6 cellular contexts compared by ENCODE assay signal in the genomic region with DNA sequence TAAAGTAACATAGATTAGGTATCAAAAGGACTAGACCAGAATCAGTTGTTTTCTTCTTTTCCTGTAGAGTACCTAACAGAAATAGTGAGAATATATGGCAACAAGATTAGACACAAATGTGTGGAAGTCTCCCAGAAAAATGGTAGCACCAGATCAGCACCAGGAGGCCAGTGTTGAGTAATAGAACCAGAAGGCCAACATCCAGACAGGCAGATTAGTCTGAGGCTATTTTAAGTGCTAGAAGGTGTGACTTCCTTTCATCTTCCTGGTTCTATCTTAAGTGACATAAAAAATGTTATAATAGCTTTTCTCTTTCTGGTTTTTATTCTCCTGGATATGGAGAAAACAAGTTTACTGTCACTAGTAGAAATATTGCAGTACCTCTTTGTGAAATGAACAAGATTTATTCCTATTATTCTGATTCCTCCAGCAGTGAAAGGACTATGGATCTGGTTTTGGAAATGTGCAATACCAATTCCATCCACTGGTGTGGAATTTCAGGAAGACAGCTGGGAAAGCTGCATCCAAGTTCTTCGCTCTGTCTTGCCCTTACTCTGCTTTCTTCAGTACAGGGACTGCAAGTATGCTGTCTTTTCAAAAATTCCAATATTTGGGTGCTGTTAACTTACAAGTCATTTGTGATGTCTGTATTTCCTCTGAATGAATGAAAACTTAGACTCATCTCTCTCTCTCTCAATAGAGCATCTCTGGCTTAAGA. TPM values are rescaled to one million over a fixed set of nuclear protein-coding genes. Genes with fewer than 3 reads are reported as not detected.
A peak's percentile ranks its signal among the peaks of the same experiment; 100 is the strongest.
DNase-seq lines count a peak whose midpoint lies in the region; ATAC-seq lines count a peak whose summit lies in the region.

No MANE protein-coding gene starts in this region.

- no peak for ATAC-seq in naive thymus-derived CD8-positive, alpha-beta T cell
- ATAC-seq in GM18909 (IDR thresholded peaks at IDR 0.05; ENCODE audit: poor library complexity, unreplicated experiment): no peak
- ATAC-seq in GM21825 (IDR thresholded peaks at IDR 0.05; ENCODE audit: unreplicated experiment): no peak
- ATAC-seq in GM21786 (IDR thresholded peaks at IDR 0.05; ENCODE audit: unreplicated experiment): no peak

- peaks cover 0 to 4% (median 0%) of the 10 kb centered on the region in 4 donors for H3K4me1 Mint-ChIP-seq in naive thymus-derived CD8-positive, alpha-beta T cell

- no peak overlapping the region for H3K4me3 Mint-ChIP-seq in naive thymus-derived CD8-positive, alpha-beta T cell

- 100% methylated on average over 1 of the region's 1 CpG for WGBS in GM23248 (ENCODE audit: low coverage in 1 of 2, low lambda C conversion rate in 2 of 2, missing lambda C conversion rate in 2 of 2), 2 experiments

- H3K4me3 ChIP-seq in GM23248 (no peak overlapping the region), adipocyte (ENCODE audit: low read length) (no peak overlapping the region)

- no peaks in the 10 kb centered on the region for H3K9me2 ChIP-seq in GM23248 (ENCODE audit: insufficient read depth)

- no peaks in the 10 kb centered on the region for H3K79me2 ChIP-seq in GM23248 (ENCODE audit: insufficient read depth)

- peaks cover 0 to 54% (median 4%) of the 10 kb centered on the region in 3 donors for H3K36me3 Mint-ChIP-seq in naive thymus-derived CD8-positive, alpha-beta T cell

- no peak overlapping the region for H2AFZ ChIP-seq in GM23248

- H3K9me3 ChIP-seq in GM23248 (ENCODE audit: low read depth) (no peaks in the 10 kb centered on the region), adipocyte (ENCODE audit: control insufficient read depth, low read length) (no peaks in the 10 kb centered on the region)

- H3K36me3 ChIP-seq in GM23248 (ENCODE audit: low read depth) (peaks cover 49% of the 10 kb centered on the region), adipocyte (ENCODE audit: control insufficient read depth, insufficient read depth, low read length, severe bottlenecking) (peaks cover 65% of the 10 kb centered on the region)

- no peak overlapping the region for H3K4me2 ChIP-seq in GM23248 (ENCODE audit: unreplicated experiment)

- in situ Hi-C loops in GM23248 (cut with MboI): no loop called here

- H3K4me1 ChIP-seq in GM23248 (ENCODE audit: insufficient read depth): no peaks in the 10 kb centered on the region
- peaks cover 4% of the 10 kb centered on the region for H3K4me1 ChIP-seq in adipocyte (ENCODE audit: control insufficient read depth, insufficient read depth, low read length)

- H3K9ac ChIP-seq in GM23248 (no peak overlapping the region), adipocyte (ENCODE audit: low read length) (no peak overlapping the region)

- H3K27me3 ChIP-seq in GM23248 (replicated peaks; ENCODE audit: insufficient read depth): no peaks in the 10 kb centered on the region
- H3K27me3 ChIP-seq in adipocyte (replicated peaks; ENCODE audit: control insufficient read depth, insufficient read depth, low read length): no peaks in the 10 kb centered on the region

- H3K27me3 Mint-ChIP-seq in naive thymus-derived CD8-positive, alpha-beta T cell: no peaks in the 10 kb centered on the region

- H3K27ac Mint-ChIP-seq in naive thymus-derived CD8-positive, alpha-beta T cell: peak overlapping the region in 9 of 10 donors; percentile 22 to 55 (median 38)

- peaks cover 18% of the 10 kb centered on the region; the same call in 1 of the 2 replicates for H3F3A ChIP-seq in GM23248 (ENCODE audit: insufficient read depth)

- H3K9me3 Mint-ChIP-seq in naive thymus-derived CD8-positive, alpha-beta T cell: no peaks in the 10 kb centered on the region

- H4K20me1 ChIP-seq in GM23248 (ENCODE audit: insufficient read depth): no peaks in the 10 kb centered on the region

- POLR2A ChIA-PET in naive thymus-derived CD8-positive, alpha-beta T cell (lab: Charles Lee): no interaction called here

- H3K27ac ChIP-seq in GM23248: no peak overlapping the region

- DNase-seq in GM23248: peak; percentile 34
- peak; percentile 14 for DNase-seq in adipocyte (ENCODE audit: low read depth)
- no peak for DNase-seq in naive thymus-derived CD8-positive, alpha-beta T cell

RNA-seq across cellular contexts. Expression of a gene that starts 39.1 kb away (rescaled TPM):
- total RNA-seq in GM23248 (2014; rRNA removed; shearing (Covaris generic)): 1.2 and 1.5 TPM in 2 replicates
- 2.3 and 2.6 TPM in 2 replicates for polyA plus RNA-seq in GM23248 (2016; fragmentation: Nextera tagmentation; extraction: Ambion mirVana)
- total RNA-seq in naive thymus-derived CD8-positive, alpha-beta T cell: 1 to 10 TPM; 7.8 to 9.9 TPM
- 1 to 10 TPM; 2.6 to 7.2 (median 2.9) TPM for polyA plus RNA-seq in naive thymus-derived CD8-positive, alpha-beta T cell

RNA-seq across cellular contexts. Expression of a gene that starts 39.1 kb away (rescaled TPM):
- total RNA-seq in GM23248 (2014; rRNA removed; shearing (Covaris generic)): 19.5 and 24.4 TPM in 2 replicates
- 20.1 and 21.1 TPM in 2 replicates for polyA plus RNA-seq in GM23248 (2016; fragmentation: Nextera tagmentation; extraction: Ambion mirVana)
- total RNA-seq in naive thymus-derived CD8-positive, alpha-beta T cell: 10 to 100 TPM; 21.6 to 26.2 TPM
- 10 to 100 TPM; 17.3 to 19.7 (median 18.1) TPM for polyA plus RNA-seq in naive thymus-derived CD8-positive, alpha-beta T cell

RNA-seq across cellular contexts. Expression of a gene that starts 39.8 kb away (rescaled TPM):
- 17.8 and 19.1 TPM in 2 replicates for total RNA-seq in GM23248 (2014; rRNA removed; shearing (Covaris generic))
- 2.7 and 2.9 TPM in 2 replicates for polyA plus RNA-seq in GM23248 (2016; fragmentation: Nextera tagmentation; extraction: Ambion mirVana)
- 10 to 100 TPM; 24.8 to 29.6 TPM for total RNA-seq in naive thymus-derived CD8-positive, alpha-beta T cell
- polyA plus RNA-seq in naive thymus-derived CD8-positive, alpha-beta T cell: 10 to 100 TPM; 11.6 to 16.0 (median 12.9) TPM

RNA-seq across cellular contexts. Expression of a gene that starts 57.9 kb away (rescaled TPM):
- total RNA-seq in GM23248 (2014; rRNA removed; shearing (Covaris generic)): 22.6 and 39.9 TPM in 2 replicates
- 16.3 and 17.7 TPM in 2 replicates for polyA plus RNA-seq in GM23248 (2016; fragmentation: Nextera tagmentation; extraction: Ambion mirVana)
- 10 to 100 TPM; 51.4 to 53.8 TPM for total RNA-seq in naive thymus-derived CD8-positive, alpha-beta T cell
- polyA plus RNA-seq in naive thymus-derived CD8-positive, alpha-beta T cell: 10 to 100 TPM; 12.5 to 15.4 (median 15.0) TPM

RNA-seq across cellular contexts. Expression of a gene that starts 58.0 kb away (rescaled TPM):
- 37.7 and 58.3 TPM in 2 replicates for total RNA-seq in GM23248 (2014; rRNA removed; shearing (Covaris generic))
- polyA plus RNA-seq in GM23248 (2016; fragmentation: Nextera tagmentation; extraction: Ambion mirVana): 49.6 and 54.9 TPM in 2 replicates
- total RNA-seq in naive thymus-derived CD8-positive, alpha-beta T cell: 1 to 10 TPM; 4.4 to 7.2 TPM
- polyA plus RNA-seq in naive thymus-derived CD8-positive, alpha-beta T cell: 1 to 10 TPM; 2.3 to 4.9 (median 3.7) TPM

Comparison
In these comparisons a context has a peak if more than half of its experiments do, and no peak if none do; other contexts are left out.
1. DNase-seq: peak in GM23248 (single experiment) and adipocyte (single experiment); none in naive thymus-derived CD8-positive, alpha-beta T cell (0 of 10).